18 cellular contexts compared by ENCODE assay signal in the genomic region with DNA sequence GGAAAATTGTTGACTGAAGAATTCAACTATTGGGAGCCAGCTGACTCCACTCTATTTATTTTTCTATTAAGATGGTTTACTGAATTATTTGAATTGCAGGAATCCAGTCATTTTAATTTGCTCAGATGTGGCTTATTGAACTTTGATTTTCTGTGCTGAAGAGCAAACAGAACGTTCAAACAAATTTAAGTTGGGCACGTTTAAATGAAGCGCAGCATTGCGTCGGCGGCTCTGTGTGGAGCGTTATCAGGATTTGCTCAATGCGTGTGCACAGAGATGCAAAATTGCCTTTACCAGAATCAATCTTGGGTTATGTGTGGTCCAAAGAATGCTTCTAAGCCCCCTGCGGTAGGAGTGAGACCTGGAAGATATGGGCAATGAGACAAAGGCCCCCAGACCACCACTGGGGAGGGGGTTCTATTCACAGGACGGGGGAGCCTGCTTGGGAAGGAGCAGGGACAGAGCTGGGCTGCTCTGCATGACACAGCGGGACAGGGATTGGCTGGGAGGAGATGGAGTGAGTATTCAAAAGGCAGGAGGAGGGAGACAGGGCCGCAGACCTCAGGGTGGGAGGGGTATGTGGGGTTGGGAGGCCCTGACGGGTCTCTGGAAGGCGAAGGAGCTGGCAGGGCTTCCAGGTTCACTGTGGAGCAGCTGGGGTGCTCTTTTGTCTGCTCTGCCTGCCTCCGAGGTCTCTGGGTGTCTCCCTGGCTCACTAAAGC.
"Had no signal": no experiment of that assay in that cellular context is flagged by ENCODE, and none has a peak within 500 bp of the region (broad histone marks: within the 10 kb centered on the region; RNA-seq: fewer than 3 reads in every experiment).

No MANE protein-coding gene starts in this region.

- H3K9me3 ChIP-seq: right lobe of liver, transverse colon had no signal

- H3K4me3 ChIP-seq: right lobe of liver, transverse colon had no signal

- H3K9me3 Mint-ChIP-seq: activated naive CD4-positive, alpha-beta T cell treated with anti-CD3 and anti-CD28 coated beads, Interleukin-2, amount 50 U/mL, for 72 hours; dendritic cell treated with granulocyte-macrophage colony-stimulating factor and Interleukin-4, amounts not matched to agents 40 ng/mL and 50 ng/mL, for 4 days had no signal

- FAIRE-seq: keratinocyte, TTC549 had no signal

- ATAC-seq: activated CD4-positive, CD25-positive, alpha-beta regulatory T cell treated with anti-CD3 and anti-CD28 coated beads, Interleukin-2, amount 50 U/mL, for 24 hours; activated naive CD4-positive, alpha-beta T cell treated with anti-CD3 and anti-CD28 coated beads, Interleukin-2, amount 50 U/mL, for 72 hours; left ventricle myocardium superior had no signal

- H3K27me3 ChIP-seq: right lobe of liver, transverse colon had no signal

- H3K36me3 ChIP-seq: right lobe of liver, transverse colon had no signal

- H3K27me3 Mint-ChIP-seq: dendritic cell treated with granulocyte-macrophage colony-stimulating factor and Interleukin-4, amounts not matched to agents 40 ng/mL and 50 ng/mL, for 4 days had no signal

- H3K4me1 ChIP-seq: right lobe of liver, transverse colon had no signal

- H3K4me3 Mint-ChIP-seq: dendritic cell treated with granulocyte-macrophage colony-stimulating factor and Interleukin-4, amounts not matched to agents 40 ng/mL and 50 ng/mL, for 4 days had no signal

- H3K36me3 Mint-ChIP-seq: activated naive CD4-positive, alpha-beta T cell treated with anti-CD3 and anti-CD28 coated beads, Interleukin-2, amount 50 U/mL, for 72 hours had no signal

- H3K27ac ChIP-seq: right lobe of liver, transverse colon had no signal

- H3K27ac Mint-ChIP-seq: dendritic cell treated with granulocyte-macrophage colony-stimulating factor and Interleukin-4, amounts not matched to agents 40 ng/mL and 50 ng/mL, for 4 days; progenitor cell of endocrine pancreas had no signal

- DNase-seq: activated effector memory CD4-positive, alpha-beta T cell treated with anti-CD3 and anti-CD28 coated beads, Interleukin-2, amount 50 U/mL, for 16 hours; amygdala; cerebellar nuclear complex; erythroblast; left ventricle myocardium superior; nucleus accumbens; right lobe of liver; stimulated activated CD4-positive, alpha-beta T cell treated with anti-CD3 and anti-CD28 coated beads, Interleukin-2, amount 100 ng/mL, for 24 hours; stimulated activated naive CD4-positive, alpha-beta T cell; substantia nigra; T-helper 2 cell; transverse colon had no signal
